ENCODE assay signal across 19 cellular contexts in genomic region chr5:116495786-116496185, GRCh38.
"Had no signal": no experiment of that assay in that cellular context is flagged by ENCODE, and none has a peak within 500 bp of the region (broad histone marks: within the 10 kb centered on the region; RNA-seq: fewer than 3 reads in every experiment).

No MANE protein-coding gene starts in this region.

- H3K36me3 ChIP-seq: pancreas, upper lobe of right lung had no signal

- H3K27ac ChIP-seq: hepatocyte, pancreas, upper lobe of right lung had no signal

- H3K4me3 Mint-ChIP-seq: activated CD4-positive, alpha-beta memory T cell treated with anti-CD3 and anti-CD28 coated beads for 36 hours; activated naive CD8-positive, alpha-beta T cell; activated T-cell treated with anti-CD3 and anti-CD28 coated beads, Interleukin-2, amount 50 U/mL, for 4 hours; neural progenitor cell; stimulated activated naive CD8-positive, alpha-beta T cell treated with anti-CD3 and anti-CD28 coated beads, Interleukin-15, Interleukin-2, amounts not matched to agents 100 ng/mL and 50 ng/mL, for 24 hours had no signal

- H3K36me3 Mint-ChIP-seq: activated CD4-positive, alpha-beta memory T cell treated with anti-CD3 and anti-CD28 coated beads for 36 hours had no signal

- H3K27ac Mint-ChIP-seq: activated CD4-positive, alpha-beta memory T cell treated with anti-CD3 and anti-CD28 coated beads for 36 hours; activated naive CD8-positive, alpha-beta T cell; neural progenitor cell; stimulated activated naive CD8-positive, alpha-beta T cell treated with anti-CD3 and anti-CD28 coated beads, Interleukin-15, Interleukin-2, amounts not matched to agents 100 ng/mL and 50 ng/mL, for 24 hours had no signal

- H3K9ac ChIP-seq: neural progenitor cell had no signal

- H3K4me1 ChIP-seq: pancreas had no signal

- H3K4me3 ChIP-seq: hepatocyte, neural progenitor cell, pancreas, upper lobe of right lung had no signal

- H3K27me3 Mint-ChIP-seq: activated CD4-positive, alpha-beta memory T cell treated with anti-CD3 and anti-CD28 coated beads for 36 hours; activated naive CD8-positive, alpha-beta T cell; stimulated activated naive CD8-positive, alpha-beta T cell treated with anti-CD3 and anti-CD28 coated beads, Interleukin-15, Interleukin-2, amounts not matched to agents 100 ng/mL and 50 ng/mL, for 24 hours had no signal

- H3K4me2 ChIP-seq: hepatocyte had no signal

- H3K9me3 ChIP-seq: pancreas, upper lobe of right lung had no signal

- H3K9me3 Mint-ChIP-seq: activated CD4-positive, alpha-beta memory T cell treated with anti-CD3 and anti-CD28 coated beads for 36 hours; activated T-cell treated with anti-CD3 and anti-CD28 coated beads, Interleukin-2, amount 50 U/mL, for 4 hours; neural progenitor cell had no signal

- ATAC-seq: activated T-cell treated with anti-CD3 and anti-CD28 coated beads, Interleukin-2, amount 50 U/mL, for 4 hours; left ventricle myocardium superior; pancreas had no signal

- H3K27me3 ChIP-seq: hepatocyte, neural progenitor cell, pancreas, upper lobe of right lung had no signal

- DNase-seq: activated CD4-positive, alpha-beta memory T cell treated with anti-CD3 and anti-CD28 coated beads for 36 hours; activated CD4-positive, alpha-beta T cell treated with anti-CD3 and anti-CD28 coated beads for 1 hour; activated gamma-delta T cell; activated T-cell treated with anti-CD3 and anti-CD28 coated beads, Interleukin-2, amount 50 U/mL, for 4 hours; amygdala; cerebellar nuclear complex; dermis blood vessel endothelial cell; erythroblast; kidney; left ventricle myocardium superior; mesenchymal stem cell; pancreas; stimulated activated CD4-positive, alpha-beta T cell treated with anti-CD3 and anti-CD28 coated beads, Interleukin-15, amount 100 ng/mL, for 24 hours; stimulated activated CD4-positive, alpha-beta T cell treated with anti-CD3 and anti-CD28 coated beads, Interleukin-4, amount 100 ng/mL, for 24 hours; upper lobe of right lung had no signal
